Comparison of ENCODE assay signal across 23 cellular contexts in the genomic region with DNA sequence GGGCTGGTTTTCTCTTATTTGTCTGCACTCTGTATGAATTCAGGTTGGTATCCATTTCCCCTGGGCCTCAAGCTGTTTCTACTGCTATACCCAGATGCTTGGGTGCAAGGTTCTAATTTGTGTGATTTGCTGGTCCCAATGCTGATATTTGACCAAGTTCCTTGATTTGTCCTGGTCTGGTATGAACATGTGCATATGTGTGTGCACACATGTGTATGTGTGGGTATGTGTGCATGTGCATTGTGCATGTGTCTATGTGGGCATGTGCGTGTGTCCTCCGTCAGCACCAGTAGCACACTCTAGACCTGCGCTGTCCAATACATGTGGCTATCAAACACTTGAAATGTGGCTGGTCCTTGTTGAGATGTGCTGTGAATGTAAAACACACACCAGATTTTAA.
DNase-seq lines count a peak whose midpoint lies in the region; ATAC-seq, FAIRE-seq and TF ChIP-seq lines count a peak whose summit lies in the region.
"Had no signal": no experiment of that assay in that cellular context is flagged by ENCODE, and none has a peak within 500 bp of the region (broad histone marks: within the 10 kb centered on the region; RNA-seq: fewer than 3 reads in every experiment).

No MANE protein-coding gene starts in this region.

- H3K27ac ChIP-seq in A549 (peak overlapping the region; percentile 88 to 90), osteoblast (ENCODE audit: low read depth, low read length) (peak overlapping the region; percentile 79), smooth muscle cell (ENCODE audit: low read depth) (peak overlapping the region; percentile 85)
- H3K27ac ChIP-seq: BLaER1 treated with 17β-estradiol and CSF1 and Interleukin-3, amounts not matched to agents 10 nM and 100 nM; KMS-11 had no signal

- no peaks in the 10 kb centered on the region for H3K9me3 ChIP-seq in A549
- no peaks in the 10 kb centered on the region for H3K9me3 ChIP-seq in adipocyte (ENCODE audit: control insufficient read depth, low read length)
- H3K9me3 ChIP-seq in osteoblast (ENCODE audit: low read depth, low read length) = no peaks in the 10 kb centered on the region
- H3K9me3 ChIP-seq in smooth muscle cell (replicated peaks; ENCODE audit: low read depth) = no peaks in the 10 kb centered on the region
- H3K9me3 ChIP-seq: BLaER1 treated with 17β-estradiol and CSF1 and Interleukin-3, amounts not matched to agents 10 nM and 100 nM; SJSA1 had no signal

- no peak for FAIRE-seq in A549 (lab: Jason Lieb, UNC)
- FAIRE-seq: HTR-8/SVneo had no signal

- peaks cover 38% of the 10 kb centered on the region for H3K4me1 ChIP-seq in A549
- H3K4me1 ChIP-seq in adipocyte (ENCODE audit: control insufficient read depth, insufficient read depth, low read length) = peaks cover 30% of the 10 kb centered on the region
- peaks cover 30% of the 10 kb centered on the region for H3K4me1 ChIP-seq in osteoblast (ENCODE audit: insufficient read depth, low read length)
- peaks cover 12% of the 10 kb centered on the region for H3K4me1 ChIP-seq in smooth muscle cell (ENCODE audit: low read depth)

- H3K27me3 ChIP-seq in adipocyte (replicated peaks; ENCODE audit: control insufficient read depth, insufficient read depth, low read length) (no peaks in the 10 kb centered on the region), osteoblast (ENCODE audit: insufficient read depth, low read length) (no peaks in the 10 kb centered on the region), smooth muscle cell (ENCODE audit: low read depth) (no peaks in the 10 kb centered on the region)
- H3K27me3 ChIP-seq: BLaER1 treated with 17β-estradiol and CSF1 and Interleukin-3, amounts not matched to agents 10 nM and 100 nM; SJSA1 had no signal

- DNase-seq in A549 (ENCODE audit: low read depth in 1 of 2, low spot score in 1 of 2) = no peak
- no peak for DNase-seq in adipocyte (ENCODE audit: low read depth)
- DNase-seq in osteoblast (ENCODE audit: insufficient read length, low spot score, missing footprints) = no peak
- no peak for DNase-seq in smooth muscle cell (lab: John Stamatoyannopoulos, UW; ENCODE audit: unreplicated experiment)
- no peak for DNase-seq in activated naive CD4-positive, alpha-beta T cell treated with anti-CD3 and anti-CD28 coated beads, Interleukin-2, amount 50 U/mL, for 16 hours
- DNase-seq in kidney glomerular epithelial cell (lab: John Stamatoyannopoulos, UW) = no peak
- DNase-seq: CD4-positive, alpha-beta T cell; H9; NCI-H1048; NCI-H1417; NCI-H1694; NCI-H2029 treated with DMSO at 0.1 percent for 48 hours; NCI-H446 treated with DMSO at 0.1 percent for 48 hours; NCI-H526; NK-92 treated with Interleukin-12 subunit alpha and Interleukin-12 subunit beta, amount 100 ng/mL, for 24 hours; PC-3; Right ventricle myocardium superior had no signal

- no peaks in the 10 kb centered on the region for H4K20me1 ChIP-seq in osteoblast (ENCODE audit: insufficient read depth, low read length)
- no peaks in the 10 kb centered on the region for H4K20me1 ChIP-seq in smooth muscle cell (ENCODE audit: low read depth)
- H4K20me1 ChIP-seq: BLaER1 treated with 17β-estradiol and CSF1 and Interleukin-3, amounts not matched to agents 10 nM and 100 nM had no signal

- TF ChIP-seq EP300 in A549 (IDR thresholded peaks at IDR 0.05) = no peak

- H3K9ac ChIP-seq in adipocyte (ENCODE audit: low read length) = peak overlapping the region; percentile 74
- H3K9ac ChIP-seq in smooth muscle cell (ENCODE audit: low read depth) = no peak overlapping the region
- H3K9ac ChIP-seq: BLaER1 treated with 17β-estradiol and CSF1 and Interleukin-3, amounts not matched to agents 10 nM and 100 nM; GM23248; KMS-11 had no signal

- H2AFZ ChIP-seq in osteoblast (ENCODE audit: low read length) (no peak overlapping the region), smooth muscle cell (ENCODE audit: low read depth) (no peak overlapping the region)
- H2AFZ ChIP-seq: GM23248 had no signal

- no peak overlapping the region for H3K4me3 ChIP-seq in A549
- H3K4me3 ChIP-seq in adipocyte (ENCODE audit: low read length) = no peak overlapping the region
- H3K4me3 ChIP-seq in osteoblast (ENCODE audit: insufficient read depth, low read length) = no peak overlapping the region
- no peak overlapping the region for H3K4me3 ChIP-seq in smooth muscle cell
- H3K4me3 ChIP-seq: BLaER1 treated with 17β-estradiol and CSF1 and Interleukin-3, amounts not matched to agents 10 nM and 100 nM; GM23248; SJSA1 had no signal

- TF ChIP-seq CTCF in A549 (IDR thresholded peaks at IDR 0.05) (no peak), osteoblast (IDR thresholded peaks at IDR 0.05; ENCODE audit: extremely low read depth, low read depth, low read length) (no peak), smooth muscle cell (IDR thresholded peaks at IDR 0.05; ENCODE audit: borderline replicate concordance, insufficient read depth, poor library complexity, severe bottlenecking) (no peak)

- ATAC-seq in A549 (no peak), GM18520 (IDR thresholded peaks at IDR 0.05; ENCODE audit: unreplicated experiment) (no peak)
- ATAC-seq: PC-3 had no signal

- CTCF ChIA-PET in A549 (lab: Yijun Ruan, JAX) = no interaction called here

- POLR2A ChIA-PET in A549 (lab: Yijun Ruan, JAX) = no interaction called here

- TF ChIP-seq POLR2A in A549 (IDR thresholded peaks at IDR 0.05; ENCODE audit: low read length) = no peak

- 100% methylated on average over 3 of the region's 3 CpGs for WGBS in A549 (ENCODE audit: missing lambda C conversion rate)
- 98% methylated on average over 3 of the region's 3 CpGs for WGBS in smooth muscle cell (ENCODE audit: low lambda C conversion rate)

- H3K4me2 ChIP-seq in A549 = 0 out of 3 replicates have a peak overlapping the region, but pooled peaks have one; percentile 52
- H3K4me2 ChIP-seq in osteoblast (ENCODE audit: insufficient read depth, low read length) = no peak overlapping the region
- H3K4me2 ChIP-seq in smooth muscle cell = peak overlapping the region; percentile 14
- H3K4me2 ChIP-seq: BLaER1 treated with 17β-estradiol and CSF1 and Interleukin-3, amounts not matched to agents 10 nM and 100 nM; KMS-11 had no signal

- H3F3A ChIP-seq in smooth muscle cell (ENCODE audit: low read depth) = peaks cover 28% of the 10 kb centered on the region

- TF ChIP-seq RAD21 in A549 (conservative IDR thresholded peaks at IDR 0.05 in 1 of 2, IDR thresholded peaks at IDR 0.05 in 1 of 2) = no peak

- H3K36me3 ChIP-seq in adipocyte (ENCODE audit: control insufficient read depth, insufficient read depth, low read length, severe bottlenecking) (no peaks in the 10 kb centered on the region), osteoblast (ENCODE audit: insufficient read depth, low read length) (no peaks in the 10 kb centered on the region), smooth muscle cell (ENCODE audit: low read depth) (no peaks in the 10 kb centered on the region)
- H3K36me3 ChIP-seq: BLaER1 treated with 17β-estradiol and CSF1 and Interleukin-3, amounts not matched to agents 10 nM and 100 nM; SJSA1 had no signal

- no peaks in the 10 kb centered on the region for H3K79me2 ChIP-seq in osteoblast (ENCODE audit: insufficient read depth, low read length)
- H3K79me2 ChIP-seq in smooth muscle cell (ENCODE audit: low read depth) = no peaks in the 10 kb centered on the region

TF ChIP-seq in A549, 52 proteins besides CTCF, POLR2A, EP300 and RAD21:
- no peak for TF ChIP-seq ZC3H11A (IDR thresholded peaks at IDR 0.05)
- TF ChIP-seq TP53 (CRISPR knock-in tag; IDR thresholded peaks at IDR 0.05) = no peak
- TF ChIP-seq, protein P1, sequence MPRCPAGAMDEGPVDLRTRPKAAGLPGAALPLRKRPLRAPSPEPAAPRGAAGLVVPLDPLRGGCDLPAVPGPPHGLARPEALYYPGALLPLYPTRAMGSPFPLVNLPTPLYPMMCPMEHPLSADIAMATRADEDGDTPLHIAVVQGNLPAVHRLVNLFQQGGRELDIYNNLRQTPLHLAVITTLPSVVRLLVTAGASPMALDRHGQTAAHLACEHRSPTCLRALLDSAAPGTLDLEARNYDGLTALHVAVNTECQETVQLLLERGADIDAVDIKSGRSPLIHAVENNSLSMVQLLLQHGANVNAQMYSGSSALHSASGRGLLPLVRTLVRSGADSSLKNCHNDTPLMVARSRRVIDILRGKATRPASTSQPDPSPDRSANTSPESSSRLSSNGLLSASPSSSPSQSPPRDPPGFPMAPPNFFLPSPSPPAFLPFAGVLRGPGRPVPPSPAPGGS (IDR thresholded peaks at IDR 0.05) = no peak
- TF ChIP-seq CHD2 (IDR thresholded peaks at IDR 0.05; ENCODE audit: low read length, partially characterized antibody) = no peak
- no peak for TF ChIP-seq NR3C1 (IDR thresholded peaks at IDR 0.05)
- TF ChIP-seq SMC3 (IDR thresholded peaks at IDR 0.05) = no peak
- TF ChIP-seq CHD4 (IDR thresholded peaks at IDR 0.05; ENCODE audit: borderline replicate concordance) = no peak
- no peak for TF ChIP-seq GATA3 (IDR thresholded peaks at IDR 0.05; ENCODE audit: borderline replicate concordance)
- TF ChIP-seq, protein P2, sequence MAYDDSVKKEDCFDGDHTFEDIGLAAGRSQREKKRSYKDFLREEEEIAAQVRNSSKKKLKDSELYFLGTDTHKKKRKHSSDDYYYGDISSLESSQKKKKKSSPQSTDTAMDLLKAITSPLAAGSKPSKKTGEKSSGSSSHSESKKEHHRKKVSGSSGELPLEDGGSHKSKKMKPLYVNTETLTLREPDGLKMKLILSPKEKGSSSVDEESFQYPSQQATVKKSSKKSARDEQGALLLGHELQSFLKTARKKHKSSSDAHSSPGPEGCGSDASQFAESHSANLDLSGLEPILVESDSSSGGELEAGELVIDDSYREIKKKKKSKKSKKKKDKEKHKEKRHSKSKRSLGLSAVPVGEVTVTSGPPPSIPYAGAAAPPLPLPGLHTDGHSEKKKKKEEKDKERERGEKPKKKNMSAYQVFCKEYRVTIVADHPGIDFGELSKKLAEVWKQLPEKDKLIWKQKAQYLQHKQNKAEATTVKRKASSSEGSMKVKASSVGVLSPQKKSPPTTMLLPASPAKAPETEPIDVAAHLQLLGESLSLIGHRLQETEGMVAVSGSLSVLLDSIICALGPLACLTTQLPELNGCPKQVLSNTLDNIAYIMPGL (CRISPR knock-in tag; IDR thresholded peaks at IDR 0.05; ENCODE audit: borderline replicate concordance) = no peak
- TF ChIP-seq, protein P3, sequence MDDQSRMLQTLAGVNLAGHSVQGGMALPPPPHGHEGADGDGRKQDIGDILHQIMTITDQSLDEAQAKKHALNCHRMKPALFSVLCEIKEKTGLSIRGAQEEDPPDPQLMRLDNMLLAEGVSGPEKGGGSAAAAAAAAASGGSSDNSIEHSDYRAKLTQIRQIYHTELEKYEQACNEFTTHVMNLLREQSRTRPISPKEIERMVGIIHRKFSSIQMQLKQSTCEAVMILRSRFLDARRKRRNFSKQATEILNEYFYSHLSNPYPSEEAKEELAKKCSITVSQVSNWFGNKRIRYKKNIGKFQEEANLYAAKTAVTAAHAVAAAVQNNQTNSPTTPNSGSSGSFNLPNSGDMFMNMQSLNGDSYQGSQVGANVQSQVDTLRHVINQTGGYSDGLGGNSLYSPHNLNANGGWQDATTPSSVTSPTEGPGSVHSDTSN (IDR thresholded peaks at IDR 0.05) = no peak
- no peak for TF ChIP-seq HEYL (CRISPR knock-in tag; IDR thresholded peaks at IDR 0.05)
